ENCODE assay signal across 8 cellular contexts in genomic region chr15:63277893-63278505, GRCh38. TPM values are rescaled to one million over a fixed set of nuclear protein-coding genes. Genes with fewer than 3 reads are reported as not detected.
DNase-seq lines count a peak whose midpoint lies in the region; ATAC-seq, FAIRE-seq and TF ChIP-seq lines count a peak whose summit lies in the region.

No MANE protein-coding gene starts in this region.

- H3K27ac ChIP-seq in body of pancreas (peak overlapping the region; percentile 56 to 85 (median 69)), HepG2 (ENCODE audit: extremely low read length, insufficient read depth, low read length) (no peak overlapping the region), testis (peak overlapping the region; percentile 88 to 94)

- TF ChIP-seq EP300 in HepG2 (IDR thresholded peaks at IDR 0.05; ENCODE audit: low read depth in 2 of 2, low read length in 2 of 2), result no peak
- TF ChIP-seq EP300 in HepG2 (CRISPR knock-in tag; IDR thresholded peaks at IDR 0.05; ENCODE audit: borderline replicate concordance), result no peak

- H3K36me3 ChIP-seq in BJ (ENCODE audit: control insufficient read depth, insufficient read depth, low read length) (no peaks in the 10 kb centered on the region), body of pancreas (replicated peaks in 1 of 2; ENCODE audit: insufficient read depth in 1 of 2, low read depth in 2 of 2) (no peaks in the 10 kb centered on the region), HepG2 (replicated peaks in 1 of 2; ENCODE audit: control insufficient read depth in 1 of 2, insufficient read depth in 2 of 2, low read length in 2 of 2) (no peaks in the 10 kb centered on the region), testis (ENCODE audit: low read depth, missing control alignments) (no peaks in the 10 kb centered on the region)

- ATAC-seq in HG03280 (IDR thresholded peaks at IDR 0.05; ENCODE audit: unreplicated experiment), result peak; percentile 22
- ATAC-seq in body of pancreas, result peak; percentile 17
- no peak for ATAC-seq in HepG2
- no peak for ATAC-seq in GM21786 (IDR thresholded peaks at IDR 0.05; ENCODE audit: unreplicated experiment)

- no peak for TF ChIP-seq RAD21 in HepG2 (CRISPR knock-in tag; IDR thresholded peaks at IDR 0.05)

- CTCF ChIA-PET in BJ (lab: Yijun Ruan, JAX) (interaction anchor here (0.6 to 1.7 kb wide), 6 partner anchors 10 to 403 kb away, joined by 3 to 7 read pairs (median 3); no protein-coding TSS in a partner anchor), HepG2 (lab: Yijun Ruan, JAX; ENCODE audit: low intra/inter-chr PET ratio, low total read pairs) (no interaction called here)

- no peaks in the 10 kb centered on the region for H4K20me1 ChIP-seq in HepG2 (ENCODE audit: insufficient read depth, low read length)

- WGBS in body of pancreas, 2 donors, result 6 to 8% methylated on average over 20 of the region's 20 CpGs
- 53% methylated on average over 20 of the region's 20 CpGs for WGBS in HepG2 (ENCODE audit: low lambda C conversion rate)
- 3 to 6% methylated on average over 20 of the region's 20 CpGs for WGBS in testis, 2 donors

- TSS peak; percentile 78 for BruUV-seq in HepG2 (replicated peaks; lab: Mats Ljungman, UMichigan)

- no peak for FAIRE-seq in HepG2 (lab: Jason Lieb, UNC)

- H2AFZ ChIP-seq in HepG2 (ENCODE audit: low read length), result no peak overlapping the region

- DNase-seq in BJ (ENCODE audit: low read depth) (no peak), body of pancreas (peak in 2 of 4 donors; percentile 13 to 22), HepG2 (ENCODE audit: low spot score) (no peak), testis (peak; percentile 32), SIG-M5 (lab: John Stamatoyannopoulos, UW) (no peak)
- no peak for DNase-seq in NK-92 treated with Interleukin-12 subunit alpha and Interleukin-12 subunit beta, amount 100 ng/mL, for 24 hours (lab: John Stamatoyannopoulos, UW)

- POLR2A ChIA-PET in BJ (lab: Charles Lee), result interaction anchor here (0.6 kb wide), 3 partner anchors 14 to 93 kb away, joined by 4 to 10 read pairs (median 9); no protein-coding TSS in a partner anchor
- POLR2A ChIA-PET in HepG2 (lab: Yijun Ruan, JAX), result no interaction called here

- peak overlapping the region; percentile 63 for H3K4me2 ChIP-seq in HepG2 (ENCODE audit: low read depth, low read length)

- in situ Hi-C loops in HepG2 (cut with HindIII; ENCODE audit: extremely low pct_ligation_motif_present, low pct_unique_long_range_greater_than_20kb), result loop anchor here (25.0 kb wide), 1 partner anchor 284 kb away; no protein-coding TSS in a partner anchor

- peak overlapping the region; percentile 23; the same call in 1 of the 2 replicates for H3K9ac ChIP-seq in HepG2 (ENCODE audit: insufficient read depth, low read depth, low read length)

- peaks cover 10% of the 10 kb centered on the region for H3K4me1 ChIP-seq in body of pancreas
- H3K4me1 ChIP-seq in HepG2 (ENCODE audit: insufficient read depth, low read length), result peaks cover 17% of the 10 kb centered on the region
- no peaks in the 10 kb centered on the region for H3K4me1 ChIP-seq in testis

- H3K4me3 ChIP-seq in BJ (ENCODE audit: low read depth, low read length) (peak overlapping the region; percentile 92), body of pancreas (peak overlapping the region; percentile 66 to 68), HepG2 (replicated peaks in 1 of 3; ENCODE audit: insufficient read depth in 1 of 3, low read depth in 2 of 3, low read length in 3 of 3) (peak overlapping the region; percentile 46 to 68 (median 66); a peak in 5 of 6 replicates), testis (peak overlapping the region; percentile 87 to 91)

- intact Hi-C loops in body of pancreas (cut with DNase I), result no loop called here
- intact Hi-C loops in HepG2 (cut with micrococcal nuclease; ENCODE audit: unreplicated experiment), result loop anchor here (5.0 kb wide), 2 partner anchors 91 to 121 kb away; partner anchors contain the start of genes RAB8B and RPS27L
- intact Hi-C loops in testis (cut with DNase I; ENCODE audit: low total_unique reads), result no loop called here

- H3K79me2 ChIP-seq in HepG2 (ENCODE audit: insufficient read depth, low read length), result no peaks in the 10 kb centered on the region

- TF ChIP-seq POLR2A in body of pancreas (IDR thresholded peaks at IDR 0.05) (no peak), HepG2 (IDR thresholded peaks at IDR 0.05; ENCODE audit: insufficient read depth in 1 of 2, low read depth in 2 of 2, low read length in 2 of 2) (no peak), testis (IDR thresholded peaks at IDR 0.05) (no peak)

- H3K27me3 ChIP-seq in BJ (ENCODE audit: control insufficient read depth, insufficient read depth, low read length), result no peaks in the 10 kb centered on the region
- no peaks in the 10 kb centered on the region for H3K27me3 ChIP-seq in body of pancreas
- H3K27me3 ChIP-seq in HepG2 (ENCODE audit: control insufficient read depth in 1 of 2, insufficient read depth in 2 of 2, low read length in 2 of 2), result no peaks in the 10 kb centered on the region; a peak in 1 of 5 replicates
- no peaks in the 10 kb centered on the region for H3K27me3 ChIP-seq in testis

- TF ChIP-seq CTCF in BJ (IDR thresholded peaks at IDR 0.05; ENCODE audit: insufficient read depth, low read depth, low read length), result no peak
- TF ChIP-seq CTCF in body of pancreas (IDR thresholded peaks at IDR 0.05), result no peak
- TF ChIP-seq CTCF in HepG2 (CRISPR knock-in tag; IDR thresholded peaks at IDR 0.05), result no peak
- no peak for TF ChIP-seq CTCF in testis (IDR thresholded peaks at IDR 0.05)

- no peaks in the 10 kb centered on the region for H3K9me3 ChIP-seq in body of pancreas
- H3K9me3 ChIP-seq in HepG2 (ENCODE audit: low read length), result no peaks in the 10 kb centered on the region
- H3K9me3 ChIP-seq in testis, result no peaks in the 10 kb centered on the region

TF ChIP-seq in HepG2, 621 proteins besides CTCF, POLR2A, EP300 and RAD21:
- TF ChIP-seq ZNF652 (CRISPR knock-in tag; IDR thresholded peaks at IDR 0.05; ENCODE audit: borderline replicate concordance, low read depth), result peak; percentile 14; the same call in 1 of the 2 replicates
- TF ChIP-seq ZEB1 (IDR thresholded peaks at IDR 0.05; ENCODE audit: insufficient replicate concordance, low read depth), result peak; percentile 23
- no peak for TF ChIP-seq ZBTB2 (CRISPR knock-in tag; IDR thresholded peaks at IDR 0.05; ENCODE audit: low read depth)

RNA-seq across cellular contexts. Expression of gene APH1B, which starts 0.6 kb away (rescaled TPM):
- polyA plus RNA-seq in BJ (2011; rRNA removed) (12.6 and 20.4 TPM in 2 replicates), HepG2 (2011; rRNA removed) (0.45 and 0.72 TPM in 2 replicates), testis (ENCODE audit: insufficient read depth, low read depth, low replicate concordance) (471 TPM)
- polyA minus RNA-seq in BJ (2011; rRNA and poly(A)+ RNA removed), result 17.4 and 20.7 TPM in 2 replicates
- total RNA-seq in body of pancreas (10 to 100 TPM in 1 of 2 donors, 1 to 10 TPM in 1; 6.9 to 12.7 TPM), HepG2 (2016; rRNA removed; fragmentation: Illumina TruSeq; extraction: Trizol) (0.67 and 1.00 TPM in 2 replicates), testis (10 to 100 TPM; 53.6 to 69.7 TPM)
- total RNA-seq in HepG2 (2016; cell fraction: cytosol; rRNA removed; fragmentation: Illumina TruSeq; extraction: Trizol; ENCODE audit: low read depth), result 0.61 and 0.62 TPM in 2 replicates
- total RNA-seq in HepG2 (2016; cell fraction: insoluble cytoplasmic fraction; rRNA removed; fragmentation: Illumina TruSeq; extraction: Trizol), result 0.58 and 2.0 TPM in 2 replicates
- total RNA-seq in HepG2 (2016; cell fraction: membrane; rRNA removed; fragmentation: Illumina TruSeq; extraction: Trizol), result 0.21 and 0.59 TPM in 2 replicates
- 1.5 and 2.3 TPM in 2 replicates for total RNA-seq in HepG2 (2016; cell fraction: nucleus; rRNA removed; fragmentation: Illumina TruSeq; extraction: Trizol)
- polyA plus RNA-seq in HepG2 (2011; cell fraction: cytosol; rRNA removed), result 0.43 and 0.46 TPM in 2 replicates
- polyA plus RNA-seq in HepG2 (2011; cell fraction: nucleus; rRNA removed), result 0.97 and 1.0 TPM in 2 replicates
- 1.4 and 2.6 TPM in 2 replicates for polyA plus RNA-seq in HepG2 (2012)
- 0.47 and 0.48 TPM in 2 replicates for polyA plus RNA-seq in HepG2 (2016; cell fraction: cytosol; fragmentation: Illumina TruSeq; extraction: Trizol; ENCODE audit: low read depth)
- polyA plus RNA-seq in HepG2 (2016; cell fraction: insoluble cytoplasmic fraction; fragmentation: Illumina TruSeq; extraction: Trizol; ENCODE audit: low read depth), result 0.56 and 0.86 TPM in 2 replicates
- polyA plus RNA-seq in HepG2 (2016; cell fraction: membrane; fragmentation: Illumina TruSeq; extraction: Trizol; ENCODE audit: low read depth), result 0.24 and 0.55 TPM in 2 replicates
- polyA plus RNA-seq in HepG2 (2016; cell fraction: nucleus; fragmentation: Illumina TruSeq; extraction: Trizol; ENCODE audit: insufficient read depth, low read depth), result 3.0 and 3.3 TPM in 2 replicates
- polyA minus RNA-seq in HepG2 (2011; rRNA and poly(A)+ RNA removed; ENCODE audit: low replicate concordance), result 0.23 and 0.82 TPM in 2 replicates
- polyA minus RNA-seq in HepG2 (2011; cell fraction: cytosol; rRNA and poly(A)+ RNA removed), result 0.89 and 1.3 TPM in 2 replicates
- polyA minus RNA-seq in HepG2 (2011; cell fraction: nucleus; rRNA and poly(A)+ RNA removed), result 2.3 and 4.4 TPM in 2 replicates

Comparison
In these comparisons a context has a peak if more than half of its experiments do, and no peak if none do; other contexts are left out.
1. ATAC-seq: peak in HG03280 (single experiment) and body of pancreas (single experiment); none in HepG2 (single experiment) and GM21786 (single experiment).
2. Peak in every context shown above with its lines, with median percentiles within 50 percentile points of each other: H3K4me3 ChIP-seq.